In the genomic region with DNA sequence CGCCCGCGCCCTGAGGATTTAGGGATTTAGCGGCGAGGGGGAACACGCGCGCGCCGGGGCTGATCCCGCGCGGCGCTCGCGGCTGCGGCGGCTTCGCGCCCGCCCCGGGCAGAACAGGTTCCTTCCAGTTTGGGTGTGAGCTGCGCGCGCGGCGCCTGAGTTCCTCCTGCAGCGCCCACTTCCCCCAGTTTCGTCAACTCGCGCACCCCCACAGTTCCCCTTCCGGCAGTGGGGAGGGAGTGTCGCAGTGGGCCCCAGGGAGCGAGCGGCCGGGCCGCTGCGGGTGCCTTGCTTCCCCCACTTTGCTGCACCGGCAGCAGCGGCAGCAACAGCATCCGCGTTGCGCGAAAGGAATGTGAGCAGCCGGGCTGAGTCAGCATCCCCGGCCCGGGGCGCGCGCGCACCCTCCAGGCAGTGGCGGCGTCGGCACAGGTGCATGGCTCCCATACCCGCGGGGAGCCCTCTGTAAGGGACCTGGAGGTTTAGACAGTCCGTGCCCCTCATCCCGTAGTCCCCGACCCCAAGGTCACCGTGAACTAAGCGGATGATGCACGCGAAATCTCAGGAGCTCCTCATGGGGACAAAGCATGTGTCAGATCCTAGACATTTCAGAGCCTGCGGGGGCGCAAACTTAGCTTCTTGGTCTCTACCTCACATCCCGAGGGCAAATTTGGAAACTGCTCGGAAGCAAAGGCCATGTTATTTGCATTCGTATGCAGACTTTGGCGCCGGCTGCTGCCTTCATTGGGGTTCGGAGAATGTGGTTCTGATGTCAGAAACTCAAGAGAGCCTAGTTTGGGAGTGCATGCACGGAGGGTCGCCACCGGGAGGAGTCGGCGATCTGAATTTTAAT, we compare ENCODE assay signal across 8 cellular contexts. TPM values are rescaled to one million over a fixed set of nuclear protein-coding genes. Genes with fewer than 3 reads are reported as not detected.
DNase-seq lines count a peak whose midpoint lies in the region; ATAC-seq, FAIRE-seq and TF ChIP-seq lines count a peak whose summit lies in the region.

No MANE protein-coding gene starts in this region.

- H3K23me2 ChIP-seq in H1 (ENCODE audit: low read depth, low read length), result peaks cover 22% of the 10 kb centered on the region

- H2BK15ac ChIP-seq in H1 (ENCODE audit: low read length), result peak overlapping the region; percentile 92; the same call in 1 of the 2 replicates

- no peak overlapping the region for H2AK5ac ChIP-seq in H1 (ENCODE audit: low read depth, low read length)

- no peak overlapping the region for H3K4ac ChIP-seq in H1 (replicated peaks; ENCODE audit: insufficient read length, low read depth, low read length)

- H3K4me1 ChIP-seq in H1 (replicated peaks in 1 of 4; ENCODE audit: control insufficient read depth in 3 of 4, insufficient read depth in 4 of 4, low read length in 3 of 4), result peaks cover 18 to 39% (median 29%) of the 10 kb centered on the region in 4 experiments

- H3K79me1 ChIP-seq in H1 (ENCODE audit: low read depth, low read length), result no peaks in the 10 kb centered on the region

- H3K4me2 ChIP-seq in H1 (ENCODE audit: insufficient read depth in 1 of 2, low read depth in 2 of 2, low read length in 2 of 2), result peak overlapping the region; percentile 68 to 86

- DNase-seq in Ammon's horn (ENCODE audit: low spot score) (peak; percentile 68), NCI-H748 (lab: John Stamatoyannopoulos, UW; ENCODE audit: unreplicated experiment) (peak; percentile 82), H1 (ENCODE audit: low read depth in 1 of 2, low spot score in 2 of 2) (peak in 1 of 2 experiments; percentile 85), midbrain (lab: John Stamatoyannopoulos, UW) (peak; percentile 24)
- peak; percentile 79 to 86 for DNase-seq in activated CD8-positive, alpha-beta memory T cell treated with anti-CD3 and anti-CD28 coated beads for 1 hour (ENCODE audit: extremely low read depth in 1 of 2, low read depth in 1 of 2)
- DNase-seq in stimulated activated CD8-positive, alpha-beta memory T cell treated with anti-CD3 and anti-CD28 coated beads, Interleukin-2, amount 100 ng/mL, for 1 hour (ENCODE audit: low read depth in 2 of 2), result peak; percentile 81 to 86

- H4K8ac ChIP-seq in H1 (ENCODE audit: extremely low read depth, insufficient read depth, low read length), result peak overlapping the region; percentile 96

- H2BK5ac ChIP-seq in H1 (ENCODE audit: low read depth, low read length), result 0 out of 2 replicates have a peak overlapping the region, but pooled peaks have one; percentile 44

- H3K18ac ChIP-seq in H1 (ENCODE audit: extremely low read depth, low read length), result peak overlapping the region; percentile 86

- H2BK120ac ChIP-seq in H1 (replicated peaks; ENCODE audit: low read depth, low read length), result no peak overlapping the region

- no peak for TF ChIP-seq EP300 in H1 (IDR thresholded peaks at IDR 0.05; ENCODE audit: borderline replicate concordance in 1 of 2, low read depth in 2 of 2, low read length in 2 of 2)

- peak; percentile 37 to 61 for TF ChIP-seq POLR2A in H1 (IDR thresholded peaks at IDR 0.05; ENCODE audit: control extremely low read depth in 1 of 2, low read depth in 2 of 2, low read length in 2 of 2)

- peak overlapping the region; percentile 89 for H4K91ac ChIP-seq in H1 (replicated peaks; ENCODE audit: insufficient read length, low read length)

- H3K9ac ChIP-seq in H1 (replicated peaks in 1 of 4; ENCODE audit: extremely low read depth in 1 of 4, low read depth in 3 of 4, low read length in 3 of 4), result peak overlapping the region; percentile 75 to 90 (median 76)

- WGBS in H1 (ENCODE audit: extremely low coverage in 1 of 2, insufficient coverage in 1 of 2, insufficient read length in 1 of 2, insufficient replicate concordance in 2 of 2, low coverage in 1 of 2, low lambda C conversion rate in 2 of 2, missing lambda C conversion rate in 1 of 2), 2 experiments, result 0% methylated on average over 59 of the region's 76 CpGs; no CpG with 5 or more reads in 1 of the 2 experiments

- 0 out of 2 replicates have a peak overlapping the region, but pooled peaks have one; percentile 44 for H3K27ac ChIP-seq in H1 (ENCODE audit: low read depth, low read length)

- no peak overlapping the region for H3K56ac ChIP-seq in H1 (replicated peaks; ENCODE audit: insufficient read length, low read depth, low read length)

- H2BK20ac ChIP-seq in H1 (ENCODE audit: low read length), result no peak overlapping the region

- no peaks in the 10 kb centered on the region for H3K9me3 ChIP-seq in H1 (ENCODE audit: insufficient read depth in 2 of 2, low read depth in 1 of 2, low read length in 1 of 2)

- no peak for FAIRE-seq in H1 (lab: Jason Lieb, UNC)

- H3K36me3 ChIP-seq in H1 (ENCODE audit: control insufficient read depth in 2 of 4, insufficient read depth in 4 of 4, low read length in 3 of 4), result no peaks in the 10 kb centered on the region

- H4K5ac ChIP-seq in H1 (ENCODE audit: insufficient read length, low read depth, low read length), result no peak overlapping the region

- H3K14ac ChIP-seq in H1 (ENCODE audit: insufficient read length), result no peak overlapping the region

- POLR2A ChIA-PET in H1 (lab: Charles Lee; ENCODE audit: partially characterized antibody), result interaction anchor here (0.6 to 3.6 kb wide), 17 partner anchors 11 to 273 kb away, joined by 3 to 18 read pairs (median 4); partner anchors contain the start of genes AMZ2, PRKAR1A and WIPI1

- CTCF ChIA-PET in H1 (lab: Charles Lee; ENCODE audit: partially characterized antibody), result interaction anchor here (0.6 to 2.1 kb wide), 14 partner anchors 11 to 173 kb away, joined by 3 to 8 read pairs (median 4); no protein-coding TSS in a partner anchor

- peak overlapping the region; percentile 41 to 67 (median 56) for H3K4me3 ChIP-seq in H1 (ENCODE audit: extremely low read depth in 1 of 4, insufficient read depth in 2 of 4, low read depth in 3 of 4, low read length in 4 of 4)

- no peaks in the 10 kb centered on the region for H3K79me2 ChIP-seq in H1 (ENCODE audit: control insufficient read depth in 1 of 2, insufficient read depth in 2 of 2, low read length in 2 of 2)

- peak in 2 of 3 experiments; percentile 3 to 40; a peak in 3 of 4 replicates for TF ChIP-seq CTCF in H1 (IDR thresholded peaks at IDR 0.05; ENCODE audit: control extremely low read depth in 1 of 3, insufficient read depth in 1 of 3, low read depth in 1 of 3, low read length in 3 of 3)

- TF ChIP-seq RAD21 in H1 (IDR thresholded peaks at IDR 0.05 in 1 of 2, conservative IDR thresholded peaks at IDR 0.05 in 1 of 2; ENCODE audit: low read depth in 2 of 2, low read length in 2 of 2), result peak; percentile 24 to 46; a peak in 3 of 4 replicates

- no peak overlapping the region for H2AFZ ChIP-seq in H1 (ENCODE audit: low read length)

- ATAC-seq in GM19035 (IDR thresholded peaks at IDR 0.05; ENCODE audit: unreplicated experiment) (peak; percentile 61), HG03196 (IDR thresholded peaks at IDR 0.05; ENCODE audit: unreplicated experiment) (peak; percentile 49)

- H3K23ac ChIP-seq in H1 (ENCODE audit: insufficient read length), result no peak overlapping the region

- peaks cover 0 to 3% of the 10 kb centered on the region in 2 experiments for H4K20me1 ChIP-seq in H1 (replicated peaks in 1 of 2; ENCODE audit: control insufficient read depth in 1 of 2, insufficient read depth in 2 of 2, low read length in 2 of 2)

- H3K27me3 ChIP-seq in H1 (replicated peaks in 1 of 4; ENCODE audit: control insufficient read depth in 3 of 4, extremely low read depth in 1 of 4, insufficient read depth in 3 of 4, low read length in 3 of 4), result peaks cover 8 to 25% (median 24%) of the 10 kb centered on the region in 4 experiments

- peak overlapping the region; percentile 77; the same call in 1 of the 2 replicates for H2BK12ac ChIP-seq in H1 (ENCODE audit: low read depth, low read length)

TF ChIP-seq in H1, 55 proteins besides CTCF, POLR2A, EP300 and RAD21 (continues in another document):
- no peak for TF ChIP-seq EGR1 (IDR thresholded peaks at IDR 0.05; ENCODE audit: borderline replicate concordance, low read depth, low read length)
- TF ChIP-seq ASH2L (IDR thresholded peaks at IDR 0.05; ENCODE audit: low read length), result peak; percentile 83
- TF ChIP-seq TEAD4 (IDR thresholded peaks at IDR 0.05; ENCODE audit: low read depth, low read length), result peak; percentile 51; the same call in 1 of the 2 replicates
- TF ChIP-seq GTF2F1 (IDR thresholded peaks at IDR 0.05; ENCODE audit: borderline replicate concordance, low read depth, low read length), result no peak
- TF ChIP-seq CHD2 (IDR thresholded peaks at IDR 0.05; ENCODE audit: low read length), result no peak
- no peak for TF ChIP-seq NANOG (IDR thresholded peaks at IDR 0.05; ENCODE audit: insufficient read depth, low read depth, low read length, poor library complexity, severe bottlenecking)

RNA-seq across cellular contexts. Expression of gene ARSG, which starts 0.8 kb away (rescaled TPM):
- 3.6 and 4.0 TPM in 2 replicates for total RNA-seq in H1 (2021; fragmentation: NEBNext Ultra II Directional; extraction: Animal tissue kit (Norgen Biotek cat#: 25700))
- polyA plus RNA-seq in H1 (2011; rRNA removed), result 3.3 and 4.3 TPM in 2 replicates
- polyA plus RNA-seq in H1 (2011; cell fraction: cytosol; rRNA removed), result 3.4 TPM
- 5.4 TPM for polyA plus RNA-seq in H1 (2011; cell fraction: nucleus; rRNA removed)
- 1.5 to 2.9 TPM (median 2.5 TPM) in 4 replicates for polyA plus RNA-seq in H1 (2012, experiment 1 of 2)
- 1.3 TPM for polyA plus RNA-seq in H1 (2012, experiment 2 of 2)
- polyA plus RNA-seq in H1 (2013, experiment 1 of 2), result 1.3 TPM
- polyA plus RNA-seq in H1 (2013, experiment 2 of 2), result 2.0 TPM
- 13.2 and 16.1 TPM in 2 replicates for polyA minus RNA-seq in H1 (2011; rRNA and poly(A)+ RNA removed)
- polyA minus RNA-seq in H1 (2011; cell fraction: cytosol; rRNA and poly(A)+ RNA removed), result 3.5 TPM
- 13.3 TPM for polyA minus RNA-seq in H1 (2011; cell fraction: nucleus; rRNA and poly(A)+ RNA removed)

RNA-seq across cellular contexts. Expression of gene SLC16A6, which starts 1.1 kb away (rescaled TPM):
- 0.08 and 0.22 TPM in 2 replicates for total RNA-seq in H1 (2021; fragmentation: NEBNext Ultra II Directional; extraction: Animal tissue kit (Norgen Biotek cat#: 25700))
- 0.13 and 0.17 TPM in 2 replicates for polyA plus RNA-seq in H1 (2011; rRNA removed)
- 0.28 TPM for polyA plus RNA-seq in H1 (2011; cell fraction: cytosol; rRNA removed)
- 0.11 TPM for polyA plus RNA-seq in H1 (2011; cell fraction: nucleus; rRNA removed)
- polyA plus RNA-seq in H1 (2012, experiment 1 of 2), result 0.08 to 0.09 TPM in 2 of 4 replicates, not detected in the others
- 0.10 TPM for polyA plus RNA-seq in H1 (2012, experiment 2 of 2)
- polyA plus RNA-seq in H1 (2013, experiment 1 of 2), result 0.04 TPM
- 0.04 TPM for polyA plus RNA-seq in H1 (2013, experiment 2 of 2)
- 0.54 TPM in 1 of 2 replicates, not detected in the other for polyA minus RNA-seq in H1 (2011; rRNA and poly(A)+ RNA removed)
- polyA minus RNA-seq in H1 (2011; cell fraction: cytosol; rRNA and poly(A)+ RNA removed), result not detected
- 0.50 TPM for polyA minus RNA-seq in H1 (2011; cell fraction: nucleus; rRNA and poly(A)+ RNA removed)

RNA-seq across cellular contexts. Expression of gene AMZ2, which starts 44.2 kb away (rescaled TPM):
- total RNA-seq in H1 (2021; fragmentation: NEBNext Ultra II Directional; extraction: Animal tissue kit (Norgen Biotek cat#: 25700)), result 66.4 and 71.0 TPM in 2 replicates
- polyA plus RNA-seq in H1 (2011; rRNA removed), result 37.7 and 49.5 TPM in 2 replicates
- 51.8 TPM for polyA plus RNA-seq in H1 (2011; cell fraction: cytosol; rRNA removed)
- polyA plus RNA-seq in H1 (2011; cell fraction: nucleus; rRNA removed), result 33.2 TPM
- polyA plus RNA-seq in H1 (2012, experiment 1 of 2), result 41.9 to 66.4 TPM (median 42.7 TPM) in 4 replicates
- polyA plus RNA-seq in H1 (2012, experiment 2 of 2), result 27.4 TPM
- polyA plus RNA-seq in H1 (2013, experiment 1 of 2), result 104 TPM
- 114 TPM for polyA plus RNA-seq in H1 (2013, experiment 2 of 2)
- 21.5 and 37.8 TPM in 2 replicates for polyA minus RNA-seq in H1 (2011; rRNA and poly(A)+ RNA removed)
- 12.8 TPM for polyA minus RNA-seq in H1 (2011; cell fraction: cytosol; rRNA and poly(A)+ RNA removed)
- polyA minus RNA-seq in H1 (2011; cell fraction: nucleus; rRNA and poly(A)+ RNA removed), result 31.9 TPM
